Comparison of ENCODE assay signal across 8 cellular contexts in genomic region chr14:103628221-103628683, GRCh38. TPM values are rescaled to one million over a fixed set of nuclear protein-coding genes. Genes with fewer than 3 reads are reported as not detected.
DNase-seq lines count a peak whose midpoint lies in the region; TF ChIP-seq lines count a peak whose summit lies in the region.

No MANE protein-coding gene starts in this region.

- H3K27ac ChIP-seq in VCaP (peak overlapping the region; percentile 91), tibial artery (peak overlapping the region; percentile 96 to 99)

- peak overlapping the region; percentile 81 for H3K4me3 ChIP-seq in HFF-Myc (replicated peaks; ENCODE audit: low read depth, low read length)
- peak overlapping the region; percentile 80 to 96 for H3K4me3 ChIP-seq in tibial artery

- H3K27me3 ChIP-seq in tibial artery, result no peaks in the 10 kb centered on the region

- no peaks in the 10 kb centered on the region for H3K9me3 ChIP-seq in tibial artery

- peaks cover 0 to 7% (median 0%) of the 10 kb centered on the region in 3 donors for H3K36me3 ChIP-seq in tibial artery

- DNase-seq in COLO829 (ENCODE audit: low spot score) (peak; percentile 12), HFF-Myc (ENCODE audit: extremely low read depth, low read depth) (no peak), erythroblast (lab: John Stamatoyannopoulos, UW) (peak; percentile 83 to 88), midbrain (lab: John Stamatoyannopoulos, UW) (peak; percentile 29), tibial artery (peak; percentile 78 to 92), cortex of kidney (lab: John Stamatoyannopoulos, UW) (no peak), SK-N-DZ (ENCODE audit: low spot score) (no peak)

- TF ChIP-seq CTCF in HFF-Myc (IDR thresholded peaks at IDR 0.05; ENCODE audit: low read depth, low read length, missing control alignments) (no peak), VCaP (conservative IDR thresholded peaks at IDR 0.05) (no peak), tibial artery (IDR thresholded peaks at IDR 0.05) (no peak)

- peak; percentile 73 for TF ChIP-seq POLR2A in erythroblast (IDR thresholded peaks at IDR 0.05; ENCODE audit: low read length)

- H3K4me1 ChIP-seq in tibial artery, result peaks cover 6 to 70% (median 62%) of the 10 kb centered on the region in 4 donors

- intact Hi-C loops in tibial artery (cut with DNase I; ENCODE audit: low total_unique reads), result loop anchor here (5.0 kb wide), 3 partner anchors 66 to 1311 kb away; partner anchors contain the start of genes BAG5, COA8, XRCC3 and ZFYVE21

RNA-seq across cellular contexts. Expression of gene KLC1, which starts 0.8 kb away (rescaled TPM):
- polyA plus RNA-seq in SK-N-DZ (2014; cell fraction: cytosol; rRNA removed), result 159 and 164 TPM in 2 replicates
- 125 and 134 TPM in 2 replicates for polyA plus RNA-seq in SK-N-DZ (2014; cell fraction: nucleus; rRNA removed)

Comparison
In these comparisons a context has a peak if more than half of its experiments do, and no peak if none do; other contexts are left out.
1. DNase-seq: peak in COLO829 (single experiment), erythroblast (2 of 2), midbrain (single experiment) and tibial artery (2 of 2); none in HFF-Myc (single experiment), cortex of kidney (single experiment) and SK-N-DZ (single experiment).